8 cellular contexts compared by ENCODE assay signal in the genomic region with DNA sequence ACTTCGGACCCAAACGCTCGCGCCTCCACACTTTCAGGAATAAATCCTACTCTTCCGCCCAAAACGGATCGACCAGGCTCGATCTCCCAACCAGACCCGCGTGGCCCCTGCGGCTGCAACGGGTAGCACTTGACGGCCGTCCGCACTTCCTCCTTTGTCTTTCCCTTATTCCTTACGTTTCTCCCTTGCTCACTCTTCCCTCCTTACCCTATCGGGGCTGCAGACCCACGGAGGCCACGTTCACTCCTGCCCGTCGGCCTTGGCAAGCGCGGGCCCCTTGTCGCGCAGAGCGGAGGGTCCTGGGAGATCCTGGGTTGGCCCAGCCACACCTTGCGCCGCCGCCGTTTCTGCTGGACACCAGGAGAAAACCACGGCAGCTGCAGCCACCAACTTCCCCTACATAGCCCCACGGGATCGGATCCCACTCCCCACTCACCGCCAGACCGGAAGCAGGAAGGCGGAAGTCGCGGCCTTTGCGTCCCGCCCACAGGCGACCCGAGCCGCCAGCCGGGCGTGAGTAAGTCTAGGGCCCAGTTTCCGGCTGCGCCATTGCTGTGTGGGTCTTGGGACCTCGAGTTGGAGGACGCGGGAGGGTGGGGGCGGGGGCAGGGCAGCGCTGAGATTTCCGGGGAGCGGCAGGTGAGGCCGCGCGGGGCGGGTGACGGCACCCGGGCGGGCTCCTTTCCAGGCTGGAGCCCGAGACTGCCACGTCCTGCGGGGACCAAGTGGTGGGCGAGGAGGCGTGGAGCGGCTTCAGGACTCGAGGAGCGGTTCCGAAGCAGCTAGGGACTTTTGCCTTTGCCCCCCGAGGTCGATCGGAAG.
DNase-seq lines count a peak whose midpoint lies in the region; ATAC-seq, FAIRE-seq and TF ChIP-seq lines count a peak whose summit lies in the region.

A gene with protein sequence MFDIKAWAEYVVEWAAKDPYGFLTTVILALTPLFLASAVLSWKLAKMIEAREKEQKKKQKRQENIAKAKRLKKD (minus strand): TSS at position 459 of the 822 bp plus-strand sequence. CDS start 2,297 bp downstream, outside the sequence.

- peak within 1 kb of the TSS; percentile 100 for H3K9ac ChIP-seq in OCI-LY3 (ENCODE audit: low read length)

- TF ChIP-seq CTCF in OCI-LY3 (IDR thresholded peaks at IDR 0.05; ENCODE audit: low read depth, low read length) = no peak

- peaks cover 55% of the 10 kb centered on the region for H3K79me2 ChIP-seq in OCI-LY3 (ENCODE audit: low read length)

- peak within 1 kb of the TSS; percentile 90 for H2AFZ ChIP-seq in OCI-LY3 (ENCODE audit: low read depth, low read length)

- FAIRE-seq in HTR-8/SVneo (lab: Jason Lieb, UNC) = peak; percentile 84

- peaks cover 15% of the 10 kb centered on the region for H3K4me1 ChIP-seq in OCI-LY3 (ENCODE audit: low read length)

- peak within 1 kb of the TSS; percentile 88 for H3K4me2 ChIP-seq in OCI-LY3 (ENCODE audit: low read length)

- H3K27me3 ChIP-seq in OCI-LY3 (ENCODE audit: low read depth, low read length) = no peaks in the 10 kb centered on the region

- peak within 1 kb of the TSS; percentile 95 for H3K4me3 ChIP-seq in OCI-LY3 (ENCODE audit: low read length)

- peak; percentile 92 for DNase-seq in COR-L47 (lab: John Stamatoyannopoulos, UW)
- peak; percentile 88 for DNase-seq in HTR-8/SVneo (ENCODE audit: insufficient read length, low spot score)
- DNase-seq in activated T-cell treated with anti-CD3 and anti-CD28 coated beads for 1 hour (ENCODE audit: low read depth) = peak; percentile 61
- DNase-seq in epidermal melanocyte (ENCODE audit: insufficient read length, low spot score) = peak; percentile 80
- peak; percentile 63 for DNase-seq in middle frontal gyrus (ENCODE audit: extremely low spot score, low spot score)
- peak; percentile 70 to 80 for DNase-seq in stimulated activated CD8-positive, alpha-beta memory T cell treated with anti-CD3 and anti-CD28 coated beads, Interleukin-2, amount 100 ng/mL, for 48 hours (ENCODE audit: low read depth in 2 of 2)

- no peaks in the 10 kb centered on the region for H3K9me3 ChIP-seq in OCI-LY3 (ENCODE audit: insufficient read depth, low read length)

- peaks cover 30% of the 10 kb centered on the region for H3K36me3 ChIP-seq in OCI-LY3 (replicated peaks; ENCODE audit: low read depth, low read length)

- no peaks in the 10 kb centered on the region for H4K20me1 ChIP-seq in OCI-LY3 (ENCODE audit: insufficient read depth, low read length)

- peak within 1 kb of the TSS; percentile 74 for H3K27ac ChIP-seq in OCI-LY3 (ENCODE audit: low read length)

- ATAC-seq in GM21367 (IDR thresholded peaks at IDR 0.05; ENCODE audit: unreplicated experiment) = peak; percentile 95

Comparison
In these comparisons a context has a peak if more than half of its experiments do, and no peak if none do; other contexts are left out.
1. Peak in every context shown above with its lines: DNase-seq, ATAC-seq, H3K4me3 ChIP-seq and H3K27ac ChIP-seq.